32 cellular contexts compared by ENCODE assay signal in genomic region chr11:7617032-7617431, GRCh38. TPM values are rescaled to one million over a fixed set of nuclear protein-coding genes. Genes with fewer than 3 reads are reported as not detected.
"Had no signal": no experiment of that assay in that cellular context is flagged by ENCODE, and none has a peak within 500 bp of the region (broad histone marks: within the 10 kb centered on the region; RNA-seq: fewer than 3 reads in every experiment).

No MANE protein-coding gene starts in this region.

- H3K4me3 Mint-ChIP-seq: naive thymus-derived CD8-positive, alpha-beta T cell; natural killer cell treated with Interleukin-12 subunit alpha and Interleukin-12 subunit beta and Interleukin-15 and Interleukin-18, amount 100 ng/mL, for 72 hours; nephron progenitor cell; neural crest cell; stimulated activated memory B cell treated with anti-CD40 and anti-IgM and Interleukin-4, amounts not matched to agents 10 μg/mL and 1 μg/mL and 100 μg/mL, for 72 hours; stimulated activated naive CD8-positive, alpha-beta T cell treated with anti-CD3 and anti-CD28 coated beads, Interleukin-15, amount 100 ng/mL, for 72 hours; type B pancreatic cell had no signal

- H3K27me3 Mint-ChIP-seq: naive thymus-derived CD8-positive, alpha-beta T cell; natural killer cell treated with Interleukin-12 subunit alpha and Interleukin-12 subunit beta and Interleukin-15 and Interleukin-18, amount 100 ng/mL, for 72 hours; progenitor cell of endocrine pancreas; stimulated activated memory B cell treated with anti-CD40 and anti-IgM and Interleukin-4, amounts not matched to agents 10 μg/mL and 1 μg/mL and 100 μg/mL, for 72 hours; stimulated activated naive CD8-positive, alpha-beta T cell treated with anti-CD3 and anti-CD28 coated beads, Interleukin-15, amount 100 ng/mL, for 72 hours; type B pancreatic cell had no signal

- ATAC-seq: naive thymus-derived CD8-positive, alpha-beta T cell; psoas muscle; right cardiac atrium; right lobe of liver; stimulated activated memory B cell treated with anti-CD40 and anti-IgM and Interleukin-4, amounts not matched to agents 10 μg/mL and 1 μg/mL and 100 μg/mL, for 72 hours; stimulated activated naive CD8-positive, alpha-beta T cell treated with anti-CD3 and anti-CD28 coated beads, Interleukin-15, amount 100 ng/mL, for 72 hours; stimulated activated naive CD8-positive, alpha-beta T cell treated with anti-CD3 and anti-CD28 coated beads, Interleukin-15, Interleukin-2, amounts not matched to agents 100 U/mL and 50 U/mL, for 24 hours had no signal

- DNase-seq: naive thymus-derived CD8-positive, alpha-beta T cell; nephron progenitor cell; occipital lobe; ovary; posterior cingulate gyrus; psoas muscle; right cardiac atrium; right lobe of liver; sigmoid colon; spleen; stimulated activated CD4-positive, alpha-beta T cell treated with anti-CD3 and anti-CD28 coated beads, Interleukin-12 subunit alpha, Interleukin-12 subunit beta, amount 100 ng/mL, for 4 hours; stimulated activated CD4-positive, alpha-beta T cell treated with anti-CD3 and anti-CD28 coated beads, Interleukin-1b, Interleukin-23, amount 100 ng/mL, for 48 hours; stimulated activated CD4-positive, alpha-beta T cell treated with anti-CD3 and anti-CD28 coated beads, Interleukin-4, amount 100 ng/mL, for 1 hour; stimulated activated CD4-positive, alpha-beta T cell treated with anti-CD3 and anti-CD28 coated beads, Interleukin-4, amount 100 ng/mL, for 4 hours; stimulated activated CD8-positive, alpha-beta memory T cell treated with anti-CD3 and anti-CD28 coated beads, Interleukin-4, amount 100 ng/mL, for 48 hours; stimulated activated naive CD4-positive, alpha-beta T cell; stimulated activated naive CD8-positive, alpha-beta T cell treated with anti-CD3 and anti-CD28 coated beads, Interleukin-15, amount 100 ng/mL, for 72 hours; stimulated activated naive CD8-positive, alpha-beta T cell treated with anti-CD3 and anti-CD28 coated beads, Interleukin-15, Interleukin-2, amounts not matched to agents 100 U/mL and 50 U/mL, for 24 hours; substantia nigra; testis; tibial artery; transverse colon; upper lobe of right lung; uterus had no signal

- H3K36me3 Mint-ChIP-seq: natural killer cell treated with Interleukin-12 subunit alpha and Interleukin-12 subunit beta and Interleukin-15 and Interleukin-18, amount 100 ng/mL, for 72 hours had no signal

- H3K4me1 Mint-ChIP-seq: stimulated activated memory B cell treated with anti-CD40 and anti-IgM and Interleukin-4, amounts not matched to agents 10 μg/mL and 1 μg/mL and 100 μg/mL, for 72 hours; stimulated activated naive CD8-positive, alpha-beta T cell treated with anti-CD3 and anti-CD28 coated beads, Interleukin-15, amount 100 ng/mL, for 72 hours had no signal

- H3K9ac ChIP-seq: parathyroid adenoma had no signal

- H3K4me1 ChIP-seq: sigmoid colon, spleen, upper lobe of right lung, uterus had no signal

- H3K9me3 Mint-ChIP-seq: naive thymus-derived CD8-positive, alpha-beta T cell; natural killer cell treated with Interleukin-12 subunit alpha and Interleukin-12 subunit beta and Interleukin-15 and Interleukin-18, amount 100 ng/mL, for 72 hours; nephron progenitor cell; neural crest cell; stimulated activated memory B cell treated with anti-CD40 and anti-IgM and Interleukin-4, amounts not matched to agents 10 μg/mL and 1 μg/mL and 100 μg/mL, for 72 hours; stimulated activated naive CD8-positive, alpha-beta T cell treated with anti-CD3 and anti-CD28 coated beads, Interleukin-15, amount 100 ng/mL, for 72 hours; type B pancreatic cell had no signal

- H3K27ac Mint-ChIP-seq: naive thymus-derived CD8-positive, alpha-beta T cell; stimulated activated memory B cell treated with anti-CD40 and anti-IgM and Interleukin-4, amounts not matched to agents 10 μg/mL and 1 μg/mL and 100 μg/mL, for 72 hours; stimulated activated naive CD8-positive, alpha-beta T cell treated with anti-CD3 and anti-CD28 coated beads, Interleukin-15, amount 100 ng/mL, for 72 hours; type B pancreatic cell had no signal

- H3K27me3 ChIP-seq: ovary, right lobe of liver, sigmoid colon, spleen, suprapubic skin, testis, tibial artery, transverse colon, upper lobe of right lung, uterus had no signal

- H3K4me2 ChIP-seq: smooth muscle cell had no signal

- H3K36me3 ChIP-seq: ovary, sigmoid colon, uterus had no signal

- H2AFZ ChIP-seq: parathyroid adenoma had no signal

- H3K4me3 ChIP-seq: ovary, psoas muscle, right lobe of liver, sigmoid colon, smooth muscle cell, spleen, suprapubic skin, testis, tibial artery, transverse colon, upper lobe of right lung, uterus had no signal

- H3K9me3 ChIP-seq: ovary, psoas muscle, right lobe of liver, sigmoid colon, spleen, suprapubic skin, testis, tibial artery, transverse colon, upper lobe of right lung, uterus had no signal

- H3K27ac ChIP-seq: ovary, parathyroid adenoma, psoas muscle, right lobe of liver, sigmoid colon, spleen, suprapubic skin, testis, tibial artery, transverse colon, upper lobe of right lung, uterus had no signal

RNA-seq across cellular contexts. Expression of gene CYB5R2, which starts 56.3 kb away (rescaled TPM):
- total RNA-seq: naive thymus-derived CD8-positive, alpha-beta T cell had no signal
